Comparison of ENCODE assay signal across 7 cellular contexts in genomic region chr16:56999409-57000270, GRCh38. TPM values are rescaled to one million over a fixed set of nuclear protein-coding genes. Genes with fewer than 3 reads are reported as not detected.
DNase-seq lines count a peak whose midpoint lies in the region; ATAC-seq and TF ChIP-seq lines count a peak whose summit lies in the region.

No MANE protein-coding gene starts in this region.

- H3K27ac Mint-ChIP-seq in T-helper 17 cell = peak overlapping the region; percentile 98

- TF ChIP-seq CTCF in fibroblast of lung (conservative IDR thresholded peaks at IDR 0.05 in 1 of 2, IDR thresholded peaks at IDR 0.05 in 1 of 2; ENCODE audit: low read depth in 1 of 2, low read length in 2 of 2) = no peak
- no peak for TF ChIP-seq CTCF in A673 (conservative IDR thresholded peaks at IDR 0.05; ENCODE audit: low read depth, low read length)

- H3K4me3 Mint-ChIP-seq in T-helper 17 cell = peak overlapping the region; percentile 88

- H3K79me2 ChIP-seq in fibroblast of lung (ENCODE audit: control insufficient read depth, insufficient read depth, low read length) = peaks cover 55% of the 10 kb centered on the region

- peak overlapping the region; percentile 9 for H3K9ac ChIP-seq in fibroblast of lung (ENCODE audit: insufficient read depth, low read length)

- no peak overlapping the region for H3K4me3 ChIP-seq in fibroblast of lung (replicated peaks in 1 of 4; ENCODE audit: control extremely low read depth in 1 of 4, insufficient read depth in 1 of 4, low read depth in 3 of 4, low read length in 4 of 4)
- no peak overlapping the region for H3K4me3 ChIP-seq in A673 (ENCODE audit: low read depth, low read length, poor library complexity, severe bottlenecking)

- H3K36me3 ChIP-seq in fibroblast of lung (ENCODE audit: control insufficient read depth, insufficient read depth, low read length) (peaks cover 2% of the 10 kb centered on the region), A673 (ENCODE audit: insufficient read depth, low read length, poor library complexity, severe bottlenecking) (no peaks in the 10 kb centered on the region)

- H2AFZ ChIP-seq in fibroblast of lung (ENCODE audit: low read length) = no peak overlapping the region

- DNase-seq in T-helper 17 cell (peak; percentile 43 to 56 (median 50)), fibroblast of lung (ENCODE audit: low read depth in 2 of 2) (no peak), NCI-H2107 treated with DMSO at 0.1 percent for 48 hours (lab: John Stamatoyannopoulos, UW; ENCODE audit: unreplicated experiment) (no peak), A673 (ENCODE audit: low spot score) (no peak)
- peak; percentile 34 for DNase-seq in stimulated activated naive CD4-positive, alpha-beta T cell treated with Interleukin-2 at 50 U/mL for 16 hours (lab: John Stamatoyannopoulos, UW)

- H3K27me3 ChIP-seq in fibroblast of lung (ENCODE audit: control insufficient read depth, insufficient read depth, low read length) = no peaks in the 10 kb centered on the region
- H3K27me3 ChIP-seq in A673 (replicated peaks; ENCODE audit: insufficient read depth, low read depth, low read length, poor library complexity) = no peaks in the 10 kb centered on the region

- H3K27ac ChIP-seq in fibroblast of lung (ENCODE audit: insufficient read depth, low read length) (peak overlapping the region; percentile 90), A673 (ENCODE audit: low read depth, low read length, poor library complexity, severe bottlenecking) (no peak overlapping the region)

- POLR2A ChIA-PET in A673 (lab: Charles Lee; ENCODE audit: low non-redundant PET) = no interaction called here

- no TSS peak for BruUV-seq in A673 (replicated peaks; lab: Mats Ljungman, UMichigan)

- H3K4me1 ChIP-seq in fibroblast of lung (ENCODE audit: control insufficient read depth, extremely low read depth, insufficient read depth, low read length) (peaks cover 14% of the 10 kb centered on the region), A673 (ENCODE audit: insufficient read depth, low read length, poor library complexity, severe bottlenecking) (no peaks in the 10 kb centered on the region)

- no peaks in the 10 kb centered on the region for H4K20me1 ChIP-seq in fibroblast of lung (ENCODE audit: control insufficient read depth, extremely low read depth, insufficient read depth, low read length)

- ATAC-seq in GM21360 (IDR thresholded peaks at IDR 0.05; ENCODE audit: unreplicated experiment) = peak; percentile 18
- peak; percentile 88 for ATAC-seq in T-helper 17 cell
- no peak for ATAC-seq in HG02970 (IDR thresholded peaks at IDR 0.05; ENCODE audit: low FRiP score, unreplicated experiment)

- H3K9me3 ChIP-seq in T-helper 17 cell (ENCODE audit: control insufficient read depth, low read length, poor library complexity, severe bottlenecking) (no peaks in the 10 kb centered on the region), fibroblast of lung (ENCODE audit: control insufficient read depth, insufficient read depth, low read depth, low read length) (no peaks in the 10 kb centered on the region), A673 (ENCODE audit: low read depth, low read length, poor library complexity, severe bottlenecking) (no peaks in the 10 kb centered on the region)

- peaks cover 65% of the 10 kb centered on the region for H3K4me1 Mint-ChIP-seq in T-helper 17 cell

- CTCF ChIA-PET in A673 (lab: Charles Lee) = no interaction called here

- intact Hi-C loops in A673 (cut with micrococcal nuclease; ENCODE audit: unreplicated experiment) = no loop called here

- no peak overlapping the region for H3K4me2 ChIP-seq in fibroblast of lung (ENCODE audit: extremely low read depth, insufficient read depth, low read length)

- peaks cover 5% of the 10 kb centered on the region for H3K36me3 Mint-ChIP-seq in T-helper 17 cell (ENCODE audit: low read depth)

- no peaks in the 10 kb centered on the region for H3K27me3 Mint-ChIP-seq in T-helper 17 cell

RNA-seq across cellular contexts. Expression of gene NLRC5, which starts 10.3 kb away (rescaled TPM):
- total RNA-seq in T-helper 17 cell = 100 to 1,000 TPM; 381 to 578 TPM
- total RNA-seq in fibroblast of lung = 23.6 and 43.6 TPM in 2 replicates
- polyA plus RNA-seq in fibroblast of lung = 18.8 and 22.2 TPM in 2 replicates
- polyA plus RNA-seq in fibroblast of lung (2012) = 15.0 and 16.3 TPM in 2 replicates
- polyA minus RNA-seq in fibroblast of lung (ENCODE audit: low replicate concordance) = 68.3 and 84.0 TPM in 2 replicates
- total RNA-seq in A673 (2021) = 13.1 and 14.2 TPM in 2 replicates

RNA-seq across cellular contexts. Expression of gene CETP, which starts 37.9 kb away (rescaled TPM):
- 1 to 10 TPM in 1 of 2 donors, not detected in 1; 2.3 TPM for total RNA-seq in T-helper 17 cell
- not detected in 2 replicates for total RNA-seq in fibroblast of lung
- polyA plus RNA-seq in fibroblast of lung = 0.06 TPM in 1 of 2 replicates, not detected in the other
- polyA plus RNA-seq in fibroblast of lung (2012) = 0.12 TPM in 1 of 2 replicates, not detected in the other
- polyA minus RNA-seq in fibroblast of lung (ENCODE audit: low replicate concordance) = not detected in 2 replicates
- total RNA-seq in A673 (2021) = not detected in 2 replicates

Comparison
In these comparisons a context has a peak if more than half of its experiments do, and no peak if none do; other contexts are left out.
1. DNase-seq: peak in T-helper 17 cell (3 of 3) and stimulated activated naive CD4-positive, alpha-beta T cell treated with Interleukin-2 at 50 U/mL for 16 hours (single experiment); none in fibroblast of lung (0 of 2), NCI-H2107 treated with DMSO at 0.1 percent for 48 hours (single experiment) and A673 (single experiment).